Comparison of ENCODE assay signal across 5 cellular contexts in the genomic region with DNA sequence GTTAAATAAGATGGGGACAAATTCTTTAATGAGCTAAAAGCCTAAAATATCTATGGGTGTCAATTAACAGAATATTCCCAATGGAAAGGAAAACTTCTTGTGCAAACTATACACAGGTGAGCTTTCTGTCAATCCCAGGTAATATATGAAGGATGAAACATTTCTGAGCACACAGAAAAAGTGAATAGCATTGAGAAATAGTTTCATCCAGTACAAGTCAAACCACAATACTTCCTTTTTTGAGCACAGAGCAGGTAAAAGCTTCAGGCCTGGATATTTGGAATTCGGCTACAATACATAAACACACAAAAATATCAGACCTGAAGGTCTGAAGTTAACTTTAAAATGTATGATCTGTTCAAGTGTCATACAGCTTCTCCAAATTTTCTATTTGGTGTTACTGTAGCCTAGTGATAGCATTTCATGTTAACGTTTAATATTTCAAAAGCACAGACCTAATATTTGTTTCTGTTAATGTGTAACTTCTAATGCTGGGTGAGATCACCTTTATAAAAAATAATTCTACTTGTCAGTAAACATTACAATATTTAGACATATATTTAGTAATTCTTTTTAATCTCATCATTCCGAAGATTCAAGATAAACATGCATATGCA.
DNase-seq lines count a peak whose midpoint lies in the region; ATAC-seq, FAIRE-seq and TF ChIP-seq lines count a peak whose summit lies in the region.
"Not testable (repeated sequence)": the region's sequence is repeated elsewhere in the genome, so short reads cannot be mapped to it uniquely, and the experiment has no call there.

No MANE protein-coding gene starts in this region.

- H3K9me3 ChIP-seq in A549; body of pancreas; HepG2 (ENCODE audit: low read length); small intestine (ENCODE audit: control insufficient read depth, low read depth): not testable (repeated sequence)

- TF ChIP-seq RAD21 in A549 (conservative IDR thresholded peaks at IDR 0.05 in 1 of 2, IDR thresholded peaks at IDR 0.05 in 1 of 2); HepG2 (CRISPR knock-in tag; IDR thresholded peaks at IDR 0.05): not testable (repeated sequence)

- H3K9ac ChIP-seq in HepG2 (ENCODE audit: insufficient read depth, low read depth, low read length) = not testable (repeated sequence)

- H3K4me2 ChIP-seq in A549; HepG2 (ENCODE audit: low read depth, low read length): not testable (repeated sequence)

- H3K27ac ChIP-seq in A549; body of pancreas; HepG2 (ENCODE audit: extremely low read length, insufficient read depth, low read length); small intestine (ENCODE audit: low read depth in 1 of 2, low read length in 1 of 2): not testable (repeated sequence)

- TF ChIP-seq CTCF in A549 (IDR thresholded peaks at IDR 0.05); body of pancreas (IDR thresholded peaks at IDR 0.05); HepG2 (CRISPR knock-in tag; IDR thresholded peaks at IDR 0.05): not testable (repeated sequence)

- in situ Hi-C loops in HepG2 (cut with HindIII; ENCODE audit: extremely low pct_ligation_motif_present, low pct_unique_long_range_greater_than_20kb) = not testable (repeated sequence)

- CTCF ChIA-PET in A549 (lab: Yijun Ruan, JAX); HepG2 (lab: Yijun Ruan, JAX; ENCODE audit: low intra/inter-chr PET ratio, low total read pairs): not testable (repeated sequence)

- H3K79me2 ChIP-seq in HepG2 (ENCODE audit: insufficient read depth, low read length) = not testable (repeated sequence)

- H2AFZ ChIP-seq in HepG2 (ENCODE audit: low read length) = not testable (repeated sequence)

- H3K36me3 ChIP-seq in body of pancreas (replicated peaks in 1 of 2; ENCODE audit: insufficient read depth in 1 of 2, low read depth in 2 of 2); HepG2 (replicated peaks in 1 of 2; ENCODE audit: control insufficient read depth in 1 of 2, insufficient read depth in 2 of 2, low read length in 2 of 2); small intestine (ENCODE audit: control insufficient read depth in 2 of 2, insufficient read depth in 2 of 2, low read length in 2 of 2): not testable (repeated sequence)

- H4K20me1 ChIP-seq in HepG2 (ENCODE audit: insufficient read depth, low read length) = not testable (repeated sequence)

- no CpG with 5 or more reads among the region's 3 CpGs for WGBS in A549 (ENCODE audit: missing lambda C conversion rate)
- no CpG with 5 or more reads among the region's 3 CpGs for WGBS in body of pancreas, 2 donors
- no CpG with 5 or more reads among the region's 3 CpGs for WGBS in HepG2 (ENCODE audit: low lambda C conversion rate)
- no CpG with 5 or more reads among the region's 3 CpGs for WGBS in small intestine, 3 donors

- DNase-seq in A549 (ENCODE audit: low read depth in 1 of 2, low spot score in 1 of 2); body of pancreas; HepG2 (ENCODE audit: low spot score); small intestine: not testable (repeated sequence)

- peak; percentile 61 for ATAC-seq in A549
- peak; percentile 92 for ATAC-seq in body of pancreas
- ATAC-seq in HepG2 = not testable (repeated sequence)

- not testable (repeated sequence) for FAIRE-seq in A549 (lab: Jason Lieb, UNC)
- peak; percentile 99 for FAIRE-seq in islet of Langerhans (lab: Jason Lieb, UNC)
- FAIRE-seq in HepG2 (lab: Jason Lieb, UNC) = peak; percentile 66
- peak; percentile 86 for FAIRE-seq in small intestine (lab: Jason Lieb, UNC)

- TF ChIP-seq POLR2A in A549 (IDR thresholded peaks at IDR 0.05; ENCODE audit: low read length); body of pancreas (IDR thresholded peaks at IDR 0.05); HepG2 (IDR thresholded peaks at IDR 0.05; ENCODE audit: insufficient read depth in 1 of 2, low read depth in 2 of 2, low read length in 2 of 2): not testable (repeated sequence)

- H3K4me3 ChIP-seq in A549; body of pancreas; HepG2 (replicated peaks in 1 of 3; ENCODE audit: insufficient read depth in 1 of 3, low read depth in 2 of 3, low read length in 3 of 3); small intestine (ENCODE audit: low read depth in 1 of 2, low read length in 2 of 2): not testable (repeated sequence)

- not testable (repeated sequence) for BruUV-seq in HepG2 (replicated peaks; lab: Mats Ljungman, UMichigan)

- not testable (repeated sequence) for H3K4me1 ChIP-seq in A549; body of pancreas; HepG2 (ENCODE audit: insufficient read depth, low read length); small intestine (ENCODE audit: control insufficient read depth in 2 of 2, insufficient read depth in 1 of 2, low read depth in 1 of 2, low read length in 1 of 2)

- POLR2A ChIA-PET in A549 (lab: Yijun Ruan, JAX); HepG2 (lab: Yijun Ruan, JAX): not testable (repeated sequence)

- TF ChIP-seq EP300 in A549 (IDR thresholded peaks at IDR 0.05); HepG2 (IDR thresholded peaks at IDR 0.05; ENCODE audit: low read depth in 2 of 2, low read length in 2 of 2); HepG2 (CRISPR knock-in tag; IDR thresholded peaks at IDR 0.05; ENCODE audit: borderline replicate concordance): not testable (repeated sequence)

- not testable (repeated sequence) for H3K27me3 ChIP-seq in body of pancreas; HepG2 (ENCODE audit: control insufficient read depth in 1 of 2, insufficient read depth in 2 of 2, low read length in 2 of 2); small intestine (ENCODE audit: control insufficient read depth in 2 of 2, insufficient read depth in 2 of 2, low read length in 2 of 2)

- intact Hi-C loops in body of pancreas (cut with DNase I); HepG2 (cut with micrococcal nuclease; ENCODE audit: unreplicated experiment): not testable (repeated sequence)
